2 cellular contexts compared by ENCODE assay signal in the genomic region with DNA sequence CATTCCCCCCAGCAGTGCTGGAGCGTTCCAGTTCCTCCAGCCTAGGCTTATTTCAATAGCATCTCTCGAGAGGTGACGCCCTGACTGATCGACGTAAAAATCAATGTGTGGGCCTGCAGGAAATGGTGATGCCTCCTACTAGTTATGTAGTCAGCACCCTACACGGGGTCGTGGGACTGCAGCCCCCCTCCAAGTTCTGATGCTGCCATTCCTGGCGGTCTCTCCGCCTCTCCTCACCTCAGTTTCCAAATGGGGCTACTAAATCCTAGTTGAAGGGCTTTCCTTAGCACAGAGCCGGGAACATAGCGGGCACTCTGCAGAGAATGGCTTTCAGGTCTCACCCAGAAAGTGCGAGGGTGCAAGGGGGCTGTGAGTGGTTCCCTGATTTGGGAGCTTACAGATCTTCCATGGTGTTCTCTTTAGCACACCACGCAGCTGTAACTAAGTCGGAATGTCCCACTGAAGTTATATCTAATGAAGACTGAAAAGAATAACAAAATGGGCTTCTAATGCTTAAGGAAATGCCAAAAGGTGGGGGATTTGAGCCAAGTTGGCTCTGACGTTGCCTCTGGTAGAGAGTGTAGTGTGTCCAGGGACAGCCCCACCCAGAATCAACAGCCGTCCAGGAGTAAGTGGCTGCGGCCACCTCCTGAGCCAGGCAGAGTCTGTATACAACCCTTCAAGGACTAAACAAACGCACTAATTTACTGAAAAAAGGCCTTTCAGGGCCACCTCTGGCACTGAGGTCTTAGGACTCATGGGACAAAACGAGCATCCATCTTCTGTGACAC.
TF ChIP-seq lines count a peak whose summit lies in the region.

No MANE protein-coding gene starts in this region.

TF ChIP-seq in H1, 55 proteins besides CTCF, POLR2A, EP300 and RAD21:
- no peak for TF ChIP-seq JUN (IDR thresholded peaks at IDR 0.05; ENCODE audit: low read depth, low read length)
TF ChIP-seq in H1: peak in this region for 0.

TF ChIP-seq in GM23338, 12 proteins besides CTCF, POLR2A, EP300 and RAD21:
- TF ChIP-seq ZNF331 (CRISPR knock-in tag; IDR thresholded peaks at IDR 0.05; ENCODE audit: low read depth) (no peak), ETS1 (IDR thresholded peaks at IDR 0.05) (no peak), EZH2 (IDR thresholded peaks at IDR 0.05; ENCODE audit: low read depth, unreplicated experiment) (no peak)
TF ChIP-seq in GM23338: peak in this region for 0.
